22 cellular contexts compared by ENCODE assay signal in genomic region chr1:165911609-165912281, GRCh38.
DNase-seq lines count a peak whose midpoint lies in the region; ATAC-seq and TF ChIP-seq lines count a peak whose summit lies in the region.
"Had no signal": no experiment of that assay in that cellular context is flagged by ENCODE, and none has a peak within 500 bp of the region (broad histone marks: within the 10 kb centered on the region; RNA-seq: fewer than 3 reads in every experiment).

No MANE protein-coding gene starts in this region.

- H2BK120ac ChIP-seq in IMR-90 (ENCODE audit: low read depth, low read length) (peak overlapping the region; percentile 37), mesenchymal stem cell (ENCODE audit: low read depth, low read length) (peak overlapping the region; percentile 2)

- H3K79me1 ChIP-seq in IMR-90 (ENCODE audit: low read depth in 1 of 2, low read length in 2 of 2) (peaks cover 3 to 9% of the 10 kb centered on the region in 2 experiments; a peak in 2 of 4 replicates), mesenchymal stem cell (replicated peaks; ENCODE audit: low read length, poor library complexity, severe bottlenecking) (peaks cover 26% of the 10 kb centered on the region)

- POLR2A ChIA-PET in IMR-90 (lab: Charles Lee; ENCODE audit: unreplicated experiment): no interaction called here

- CTCF ChIA-PET in IMR-90 (lab: Yijun Ruan, JAX): interaction anchor here (1.3 kb wide), 1 partner anchor 311 kb away, joined by 3 read pairs; no protein-coding TSS in a partner anchor

- H3K18ac ChIP-seq in IMR-90 (ENCODE audit: low read depth, low read length) (peak overlapping the region; percentile 28; the same call in 1 of the 2 replicates), mesenchymal stem cell (ENCODE audit: low read depth in 1 of 2, low read length in 2 of 2) (peak overlapping the region; percentile 79 to 92)

- no peak for TF ChIP-seq POLR2A in IMR-90 (IDR thresholded peaks at IDR 0.05; ENCODE audit: low read depth, low read length)
- no peak for TF ChIP-seq POLR2A in suprapubic skin (IDR thresholded peaks at IDR 0.05)

- DNase-seq in IMR-90: no peak
- DNase-seq in endodermal cell: peak; percentile 52
- DNase-seq in mesenchymal stem cell: no peak
- DNase-seq in suprapubic skin (ENCODE audit: low spot score in 2 of 2): no peak
- no peak for DNase-seq in T-helper 9 cell
- no peak for DNase-seq in effector memory CD8-positive, alpha-beta T cell
- no peak for DNase-seq in NCI-H146 (lab: John Stamatoyannopoulos, UW)
- DNase-seq: activated CD8-positive, alpha-beta memory T cell treated with anti-CD3 and anti-CD28 coated beads, Interleukin-2, amount 50 U/mL, for 48 hours; activated effector memory CD4-positive, alpha-beta T cell treated with anti-CD3 and anti-CD28 coated beads, Interleukin-2, amount 50 U/mL, for 16 hours; brain microvascular endothelial cell; CD4-positive, alpha-beta memory T cell; gastrocnemius medialis; KBM-7; left lung; NCI-H187; NCI-H345 had no signal

- H4K8ac ChIP-seq in IMR-90 (ENCODE audit: low read depth in 2 of 2, low read length in 2 of 2): peak overlapping the region in 1 of 2 experiments; percentile 1; a peak in 1 of 4 replicates
- H4K8ac ChIP-seq in mesenchymal stem cell (ENCODE audit: low read length): no peak overlapping the region

- peak overlapping the region; percentile 51 to 91 for H2BK12ac ChIP-seq in mesenchymal stem cell (ENCODE audit: low read length in 2 of 2)

- peak overlapping the region; percentile 49; the same call in 1 of the 2 replicates for H4K5ac ChIP-seq in IMR-90 (ENCODE audit: low read depth, low read length)

- H3K9ac ChIP-seq in IMR-90 (ENCODE audit: low read depth, low read length) (no peak overlapping the region), endodermal cell (ENCODE audit: extremely low read depth, low read length, poor library complexity, severe bottlenecking) (no peak overlapping the region), mesenchymal stem cell (ENCODE audit: low read length) (peak overlapping the region; percentile 54)

- H3K4me1 Mint-ChIP-seq in endodermal cell: peaks cover 12% of the 10 kb centered on the region
- peaks cover 0 to 3% of the 10 kb centered on the region in 2 donors for H3K4me1 Mint-ChIP-seq in effector memory CD8-positive, alpha-beta T cell (ENCODE audit: low read depth in 2 of 2)

- no TSS peak for BruUV-seq in IMR-90 (replicated peaks; lab: Mats Ljungman, UMichigan)

- H3K56ac ChIP-seq in IMR-90 (ENCODE audit: extremely low read depth, insufficient read depth, low read length): no peak overlapping the region

- peak overlapping the region; percentile 32 for H2BK5ac ChIP-seq in IMR-90 (ENCODE audit: low read depth, low read length, poor library complexity, severe bottlenecking)
- no peak overlapping the region for H2BK5ac ChIP-seq in mesenchymal stem cell (ENCODE audit: low read depth, low read length, poor library complexity, severe bottlenecking)

- TF ChIP-seq RAD21 in IMR-90 (IDR thresholded peaks at IDR 0.05; ENCODE audit: low read length): no peak

- H2AK9ac ChIP-seq in IMR-90 (replicated peaks; ENCODE audit: low read depth, low read length, poor library complexity): peak overlapping the region; percentile 53

- H3K4ac ChIP-seq in IMR-90 (ENCODE audit: low read depth, low read length): peak overlapping the region; percentile 47
- peak overlapping the region in 1 of 2 experiments; percentile 51 for H3K4ac ChIP-seq in mesenchymal stem cell (ENCODE audit: low read depth in 1 of 2, low read length in 2 of 2)

- H3K4me2 ChIP-seq in IMR-90 (ENCODE audit: low read depth, low read length) (no peak overlapping the region), mesenchymal stem cell (ENCODE audit: low read length, poor library complexity, severe bottlenecking) (no peak overlapping the region)

- no peaks in the 10 kb centered on the region for H3K27me3 Mint-ChIP-seq in endodermal cell (ENCODE audit: insufficient read depth)
- H3K27me3 Mint-ChIP-seq in effector memory CD8-positive, alpha-beta T cell: no peaks in the 10 kb centered on the region
- H3K27me3 Mint-ChIP-seq: CD4-positive, alpha-beta memory T cell; dendritic cell treated with granulocyte-macrophage colony-stimulating factor and Interleukin-4, amounts not matched to agents 40 ng/mL and 50 ng/mL, for 4 days; stimulated activated memory B cell treated with anti-CD40 and anti-IgM and Interleukin-4, amounts not matched to agents 10 μg/mL and 1 μg/mL and 100 μg/mL, for 72 hours had no signal

- H3K9me1 ChIP-seq in IMR-90 (ENCODE audit: insufficient read depth, low read length): peaks cover 12% of the 10 kb centered on the region

- H2BK15ac ChIP-seq in IMR-90 (ENCODE audit: low read depth, low read length): no peak overlapping the region
- no peak overlapping the region for H2BK15ac ChIP-seq in mesenchymal stem cell (ENCODE audit: low read depth, poor library complexity, severe bottlenecking)

- H2AFZ ChIP-seq in IMR-90 (replicated peaks; ENCODE audit: low read length, poor library complexity) (no peak overlapping the region), mesenchymal stem cell (ENCODE audit: low read depth, low read length) (no peak overlapping the region)

- 100% methylated on average over 3 of the region's 7 CpGs; no CpG with 5 or more reads in 1 of the 2 experiments for WGBS in IMR-90 (ENCODE audit: extremely low coverage in 2 of 2, insufficient read length in 1 of 2), 2 experiments
- WGBS in endodermal cell (ENCODE audit: insufficient coverage in 1 of 2, insufficient read length in 1 of 2), 2 experiments: 80 to 92% methylated on average over 3 to 7 of the region's 7 CpGs
- 99% methylated on average over 7 of the region's 7 CpGs for WGBS in mesenchymal stem cell
- WGBS in suprapubic skin: 94% methylated on average over 7 of the region's 7 CpGs

- peaks cover 31% of the 10 kb centered on the region for H3K36me3 Mint-ChIP-seq in endodermal cell (ENCODE audit: low read depth)
- peaks cover 12% of the 10 kb centered on the region for H3K36me3 Mint-ChIP-seq in effector memory CD8-positive, alpha-beta T cell (ENCODE audit: insufficient read depth)
- H3K36me3 Mint-ChIP-seq: CD4-positive, alpha-beta memory T cell had no signal

- H4K91ac ChIP-seq in IMR-90 (ENCODE audit: insufficient read depth, low read depth, low read length) (no peak overlapping the region), mesenchymal stem cell (ENCODE audit: low read length) (peak overlapping the region; percentile 89)

- H3K14ac ChIP-seq in IMR-90 (replicated peaks; ENCODE audit: low read depth, low read length) (no peak overlapping the region), mesenchymal stem cell (ENCODE audit: low read length in 2 of 2) (peak overlapping the region in 1 of 2 experiments; percentile 69)

- dilution Hi-C loops in IMR-90 (cut with HindIII; ENCODE audit: low sequenced_read_pairs, unreplicated experiment): no loop called here

- H2AK5ac ChIP-seq in IMR-90 (ENCODE audit: low read depth, low read length) (no peak overlapping the region), mesenchymal stem cell (ENCODE audit: low read length, severe bottlenecking) (peak overlapping the region; percentile 49)

- H3K27ac Mint-ChIP-seq in endodermal cell: peak overlapping the region; percentile 38
- no peak overlapping the region for H3K27ac Mint-ChIP-seq in effector memory CD8-positive, alpha-beta T cell
- H3K27ac Mint-ChIP-seq: dendritic cell treated with granulocyte-macrophage colony-stimulating factor and Interleukin-4, amounts not matched to agents 40 ng/mL and 50 ng/mL, for 4 days; stimulated activated memory B cell treated with anti-CD40 and anti-IgM and Interleukin-4, amounts not matched to agents 10 μg/mL and 1 μg/mL and 100 μg/mL, for 72 hours; T-helper 1 cell treated with Interleukin-12 subunit alpha and Interleukin-12 subunit beta and Interleukin-4 antibody, amounts not matched to agents 30 μg/mL and 1 μg/mL, for 36 hours had no signal

- TF ChIP-seq CTCF in IMR-90 (conservative IDR thresholded peaks at IDR 0.05; ENCODE audit: low read depth, low read length) (no peak), endodermal cell (conservative IDR thresholded peaks at IDR 0.05) (no peak), suprapubic skin (IDR thresholded peaks at IDR 0.05) (no peak)

- H3K9me3 ChIP-seq in IMR-90 (ENCODE audit: control insufficient read depth, insufficient read depth, low read length): no peaks in the 10 kb centered on the region
- no peaks in the 10 kb centered on the region for H3K9me3 ChIP-seq in endodermal cell (ENCODE audit: control insufficient read depth, low read length)
- no peaks in the 10 kb centered on the region for H3K9me3 ChIP-seq in mesenchymal stem cell (ENCODE audit: control insufficient read depth, low read length)
- H3K9me3 ChIP-seq in suprapubic skin: no peaks in the 10 kb centered on the region
- H3K9me3 ChIP-seq: gastrocnemius medialis, left lung, SJSA1 had no signal

- in situ Hi-C loops in IMR-90 (cut with MboI; ENCODE audit: low sequenced_read_pairs): no loop called here

- H3K4me3 ChIP-seq in IMR-90 (ENCODE audit: insufficient read depth, low read depth, low read length): no peak overlapping the region
- no peak overlapping the region for H3K4me3 ChIP-seq in endodermal cell (ENCODE audit: low read length)
- H3K4me3 ChIP-seq in mesenchymal stem cell (ENCODE audit: insufficient read depth in 1 of 2, low read depth in 1 of 2, low read length in 2 of 2): no peak overlapping the region
- no peak overlapping the region for H3K4me3 ChIP-seq in suprapubic skin
- H3K4me3 ChIP-seq: gastrocnemius medialis, GM12878, left lung, SJSA1 had no signal

- peak overlapping the region; percentile 7; the same call in 1 of the 2 replicates for H3K27ac ChIP-seq in IMR-90 (ENCODE audit: insufficient read depth, low read length)
- H3K27ac ChIP-seq in endodermal cell (ENCODE audit: low read depth, low read length): no peak overlapping the region
- H3K27ac ChIP-seq in mesenchymal stem cell (ENCODE audit: low read length, poor library complexity, severe bottlenecking): no peak overlapping the region
- peak overlapping the region; percentile 54 for H3K27ac ChIP-seq in suprapubic skin
- H3K27ac ChIP-seq: brain microvascular endothelial cell, SJSA1 had no signal

- H3K9me3 Mint-ChIP-seq in endodermal cell: no peaks in the 10 kb centered on the region
- no peaks in the 10 kb centered on the region for H3K9me3 Mint-ChIP-seq in effector memory CD8-positive, alpha-beta T cell
- H3K9me3 Mint-ChIP-seq: CD4-positive, alpha-beta memory T cell; dendritic cell treated with granulocyte-macrophage colony-stimulating factor and Interleukin-4, amounts not matched to agents 40 ng/mL and 50 ng/mL, for 4 days; stimulated activated memory B cell treated with anti-CD40 and anti-IgM and Interleukin-4, amounts not matched to agents 10 μg/mL and 1 μg/mL and 100 μg/mL, for 72 hours; T-helper 1 cell treated with Interleukin-12 subunit alpha and Interleukin-12 subunit beta and Interleukin-4 antibody, amounts not matched to agents 30 μg/mL and 1 μg/mL, for 36 hours had no signal

- H3K4me3 Mint-ChIP-seq in endodermal cell: no peak overlapping the region
- no peak overlapping the region for H3K4me3 Mint-ChIP-seq in effector memory CD8-positive, alpha-beta T cell
- H3K4me3 Mint-ChIP-seq: CD4-positive, alpha-beta memory T cell; dendritic cell treated with granulocyte-macrophage colony-stimulating factor and Interleukin-4, amounts not matched to agents 40 ng/mL and 50 ng/mL, for 4 days; stimulated activated memory B cell treated with anti-CD40 and anti-IgM and Interleukin-4, amounts not matched to agents 10 μg/mL and 1 μg/mL and 100 μg/mL, for 72 hours; T-helper 1 cell treated with Interleukin-12 subunit alpha and Interleukin-12 subunit beta and Interleukin-4 antibody, amounts not matched to agents 30 μg/mL and 1 μg/mL, for 36 hours had no signal

- H3K27me3 ChIP-seq in IMR-90 (ENCODE audit: control insufficient read depth, insufficient read depth, low read length) (no peaks in the 10 kb centered on the region), endodermal cell (ENCODE audit: control insufficient read depth, insufficient read depth, low read length, poor library complexity, severe bottlenecking) (no peaks in the 10 kb centered on the region), mesenchymal stem cell (ENCODE audit: control insufficient read depth in 1 of 2, insufficient read depth in 1 of 2, low read length in 2 of 2) (no peaks in the 10 kb centered on the region), suprapubic skin (no peaks in the 10 kb centered on the region)
- H3K27me3 ChIP-seq: brain microvascular endothelial cell, gastrocnemius medialis, left lung, SJSA1 had no signal

- H3K36me3 ChIP-seq in IMR-90 (ENCODE audit: control insufficient read depth, insufficient read depth, low read length): peaks cover 13% of the 10 kb centered on the region
- peaks cover 41% of the 10 kb centered on the region for H3K36me3 ChIP-seq in endodermal cell (ENCODE audit: control insufficient read depth, insufficient read depth, low read length)
- peaks cover 34 to 45% of the 10 kb centered on the region in 2 experiments for H3K36me3 ChIP-seq in mesenchymal stem cell (ENCODE audit: control insufficient read depth in 1 of 2, insufficient read depth in 2 of 2, low read depth in 1 of 2, low read length in 2 of 2)
- H3K36me3 ChIP-seq in suprapubic skin: peaks cover 25% of the 10 kb centered on the region

- H3K23ac ChIP-seq in IMR-90 (ENCODE audit: low read depth, low read length) (no peak overlapping the region), mesenchymal stem cell (ENCODE audit: low read length in 2 of 2) (no peak overlapping the region)

- ATAC-seq in IMR-90 (ENCODE audit: low read depth): no peak
- no peak for ATAC-seq in GM19023 (IDR thresholded peaks at IDR 0.05; ENCODE audit: unreplicated experiment)
- ATAC-seq in effector memory CD8-positive, alpha-beta T cell (replicated peaks): no peak
- ATAC-seq: GM12878; stimulated activated memory B cell treated with anti-CD40 and anti-IgM and Interleukin-4, amounts not matched to agents 10 μg/mL and 1 μg/mL and 100 μg/mL, for 72 hours had no signal

- no peak for TF ChIP-seq EP300 in suprapubic skin (IDR thresholded peaks at IDR 0.05)

- H4K20me1 ChIP-seq in IMR-90 (ENCODE audit: insufficient read depth, low read length): no peaks in the 10 kb centered on the region

- H3K4me1 ChIP-seq in IMR-90 (ENCODE audit: control insufficient read depth, insufficient read depth, low read length) (peaks cover 10% of the 10 kb centered on the region), endodermal cell (ENCODE audit: control insufficient read depth, insufficient read depth, low read length) (peaks cover 7% of the 10 kb centered on the region), mesenchymal stem cell (ENCODE audit: control insufficient read depth, insufficient read depth, low read depth, low read length) (peaks cover 9% of the 10 kb centered on the region), suprapubic skin (peaks cover 38% of the 10 kb centered on the region)

- intact Hi-C loops in IMR-90 (cut with micrococcal nuclease): no loop called here

- H2BK20ac ChIP-seq in IMR-90 (ENCODE audit: low read depth, low read length): no peak overlapping the region

Comparison
In these comparisons a context has a peak if more than half of its experiments do, and no peak if none do; other contexts are left out.
1. H3K27ac ChIP-seq: peak in IMR-90 (single experiment) and suprapubic skin (single experiment); none in endodermal cell (single experiment) and mesenchymal stem cell (single experiment).